Comparison of ENCODE assay signal across 27 cellular contexts in genomic region chr5:37060030-37060429, GRCh38.
"Had no signal": no experiment of that assay in that cellular context is flagged by ENCODE, and none has a peak within 500 bp of the region (broad histone marks: within the 10 kb centered on the region; RNA-seq: fewer than 3 reads in every experiment).

No MANE protein-coding gene starts in this region.

- H3K27ac ChIP-seq: left ventricle myocardium inferior, pancreas, prostate gland, skin epidermis, transverse colon, upper lobe of left lung, vagina had no signal

- H3K4me1 Mint-ChIP-seq: mesothelial cell of epicardium; naive B cell; nephron; neural crest cell; stimulated activated naive CD8-positive, alpha-beta T cell treated with anti-CD3 and anti-CD28 coated beads, Interleukin-15, amount 100 ng/mL, for 72 hours had no signal

- H3K36me3 ChIP-seq: prostate gland had no signal

- H3K27me3 Mint-ChIP-seq: naive B cell; stimulated activated naive CD8-positive, alpha-beta T cell treated with anti-CD3 and anti-CD28 coated beads, Interleukin-15, amount 100 ng/mL, for 72 hours had no signal

- H3K27me3 ChIP-seq: pancreas, transverse colon, upper lobe of left lung, vagina had no signal

- H3K4me3 ChIP-seq: left ventricle myocardium inferior, lung, pancreas, prostate gland, skin epidermis, transverse colon, upper lobe of left lung, vagina had no signal

- H3K9me3 ChIP-seq: left ventricle myocardium inferior, pancreas, prostate gland, transverse colon, upper lobe of left lung, vagina had no signal

- ATAC-seq: pancreas; right cardiac atrium; sciatic nerve; stimulated activated naive CD8-positive, alpha-beta T cell treated with anti-CD3 and anti-CD28 coated beads, Interleukin-15, amount 100 ng/mL, for 72 hours had no signal

- H3K27ac Mint-ChIP-seq: mesothelial cell of epicardium, nephron had no signal

- H3K4me1 ChIP-seq: left ventricle myocardium inferior, pancreas, prostate gland, transverse colon, upper lobe of left lung, vagina had no signal

- DNase-seq: hypothalamus; immature natural killer cell; left ventricle myocardium inferior; mesendoderm; naive B cell; nucleus accumbens; pancreas; posterior cingulate gyrus; retina; right cardiac atrium; stimulated activated CD4-positive, alpha-beta T cell treated with anti-CD3 and anti-CD28 coated beads, Interleukin-12 subunit alpha, Interleukin-12 subunit beta, amount 100 ng/mL, for 4 hours; stimulated activated CD4-positive, alpha-beta T cell treated with anti-CD3 and anti-CD28 coated beads, Interleukin-15, amount 100 ng/mL, for 24 hours; stimulated activated CD4-positive, alpha-beta T cell treated with anti-CD3 and anti-CD28 coated beads, Interleukin-2, amount 100 ng/mL, for 24 hours; stimulated activated CD4-positive, alpha-beta T cell treated with anti-CD3 and anti-CD28 coated beads, Interleukin-4, amount 100 ng/mL, for 1 hour; stimulated activated naive CD4-positive, alpha-beta T cell treated with Interleukin-2 at 50 U/mL for 16 hours; stimulated activated naive CD8-positive, alpha-beta T cell treated with anti-CD3 and anti-CD28 coated beads, Interleukin-15, amount 100 ng/mL, for 72 hours; substantia nigra; transverse colon; upper lobe of left lung had no signal

- H3K4me3 Mint-ChIP-seq: immature natural killer cell; mesothelial cell of epicardium; naive B cell; nephron; neural crest cell; stimulated activated naive CD8-positive, alpha-beta T cell treated with anti-CD3 and anti-CD28 coated beads, Interleukin-15, amount 100 ng/mL, for 72 hours had no signal

- H3K9me3 Mint-ChIP-seq: immature natural killer cell; mesothelial cell of epicardium; naive B cell; nephron; neural crest cell; stimulated activated naive CD8-positive, alpha-beta T cell treated with anti-CD3 and anti-CD28 coated beads, Interleukin-15, amount 100 ng/mL, for 72 hours had no signal
